18 cellular contexts compared by ENCODE assay signal in genomic region chr1:214192825-214193643, GRCh38.
A peak's percentile ranks its signal among the peaks of the same experiment; 100 is the strongest.
DNase-seq lines count a peak whose midpoint lies in the region; ATAC-seq, FAIRE-seq and TF ChIP-seq lines count a peak whose summit lies in the region.
"Had no signal": no experiment of that assay in that cellular context is flagged by ENCODE, and none has a peak within 500 bp of the region (broad histone marks: within the 10 kb centered on the region; RNA-seq: fewer than 3 reads in every experiment).

No MANE protein-coding gene starts in this region.

- H2AFZ ChIP-seq in endothelial cell of umbilical vein (ENCODE audit: low read depth, low read length), result no peak overlapping the region

- H3K4me3 ChIP-seq in BLaER1, result no peak overlapping the region
- H3K4me3 ChIP-seq in NT2/D1 (ENCODE audit: insufficient read length, low read depth), result no peak overlapping the region
- no peak overlapping the region for H3K4me3 ChIP-seq in endothelial cell of umbilical vein (replicated peaks in 1 of 3; ENCODE audit: insufficient read depth in 1 of 3, low read depth in 1 of 3, low read length in 3 of 3)
- H3K4me3 ChIP-seq: SK-N-MC had no signal

- no peak overlapping the region for H3K27ac ChIP-seq in BLaER1
- no peak overlapping the region for H3K27ac ChIP-seq in endothelial cell of umbilical vein (ENCODE audit: insufficient read depth, low read depth, low read length)
- H3K27ac ChIP-seq: SK-N-MC had no signal

- H3K4me1 ChIP-seq in BLaER1 (peaks cover 28% of the 10 kb centered on the region), NT2/D1 (ENCODE audit: insufficient read depth, insufficient read length) (no peaks in the 10 kb centered on the region), endothelial cell of umbilical vein (ENCODE audit: control insufficient read depth, extremely low read depth, insufficient read depth, low read length) (no peaks in the 10 kb centered on the region)

- H3K36me3 ChIP-seq in BLaER1 (no peaks in the 10 kb centered on the region), NT2/D1 (ENCODE audit: insufficient read depth, insufficient read length, low read length) (no peaks in the 10 kb centered on the region), endothelial cell of umbilical vein (ENCODE audit: control insufficient read depth in 2 of 2, extremely low read depth in 1 of 2, insufficient read depth in 2 of 2, low read length in 2 of 2) (no peaks in the 10 kb centered on the region)

- dilution Hi-C loops in endothelial cell of umbilical vein (cut with MboI; ENCODE audit: extremely low pct_ligation_motif_present, low sequenced_read_pairs), result no loop called here

- H3K9me3 ChIP-seq in BLaER1, result peaks cover 8% of the 10 kb centered on the region; the same call in 1 of the 2 replicates
- peaks cover 6% of the 10 kb centered on the region; the same call in 1 of the 2 replicates for H3K9me3 ChIP-seq in NT2/D1 (ENCODE audit: insufficient read depth, low read length)
- H3K9me3 ChIP-seq in endothelial cell of umbilical vein (replicated peaks; ENCODE audit: control insufficient read depth, insufficient read depth, low read length), result no peaks in the 10 kb centered on the region

- BruUV-seq in endothelial cell of umbilical vein (replicated peaks; lab: Mats Ljungman, UMichigan), result no TSS peak

- peaks cover 10% of the 10 kb centered on the region for H3K27me3 Mint-ChIP-seq in neural crest cell (ENCODE audit: low read depth)

- CTCF ChIA-PET in endothelial cell of umbilical vein (lab: Charles Lee), result no interaction called here

- peak; percentile 47 for FAIRE-seq in endothelial cell of umbilical vein (lab: Jason Lieb, UNC)
- FAIRE-seq: GM18507 had no signal

- H3K27ac Mint-ChIP-seq in neural crest cell (ENCODE audit: unreplicated experiment), result peak overlapping the region; percentile 24
- H3K27ac Mint-ChIP-seq: nephron had no signal

- POLR2A ChIA-PET in endothelial cell of umbilical vein (lab: Charles Lee), result no interaction called here

- peaks cover 24% of the 10 kb centered on the region for H3K4me1 Mint-ChIP-seq in neural crest cell
- H3K4me1 Mint-ChIP-seq: nephron had no signal

- H3K9ac ChIP-seq in BLaER1, result no peak overlapping the region
- no peak overlapping the region for H3K9ac ChIP-seq in NT2/D1 (ENCODE audit: insufficient read length, low read depth)
- H3K9ac ChIP-seq in endothelial cell of umbilical vein (replicated peaks; ENCODE audit: extremely low read depth, insufficient read depth, low read length), result no peak overlapping the region

- H3K4me3 Mint-ChIP-seq in neural crest cell, result no peak overlapping the region
- H3K4me3 Mint-ChIP-seq: nephron had no signal

- peak; percentile 32 for DNase-seq in NT2/D1 (ENCODE audit: low read depth, low spot score)
- no peak for DNase-seq in endothelial cell of umbilical vein (ENCODE audit: low read depth, low spot score)
- no peak for DNase-seq in neural crest cell (ENCODE audit: low read depth, low spot score)
- no peak for DNase-seq in HuH-7.5 (ENCODE audit: low spot score)
- DNase-seq in HCEC 1CT, result no peak
- DNase-seq: activated effector memory CD4-positive, alpha-beta T cell treated with Interleukin-2 at 50 U/mL for 16 hours; central memory CD4-positive, alpha-beta T cell; effector memory CD4-positive, alpha-beta T cell; Kasumi-1; NCI-H1092 treated with DMSO at 0.1 percent for 48 hours; stimulated activated naive CD8-positive, alpha-beta T cell treated with anti-CD3 and anti-CD28 coated beads, Interleukin-15, Interleukin-2, amounts not matched to agents 100 U/mL and 50 U/mL, for 24 hours; T1000 had no signal

- no peaks in the 10 kb centered on the region for H3K9me1 ChIP-seq in endothelial cell of umbilical vein (replicated peaks; ENCODE audit: control insufficient read depth, extremely low read depth, insufficient read depth, low read length)

- H3K4me2 ChIP-seq in BLaER1 (peak overlapping the region; percentile 71), endothelial cell of umbilical vein (ENCODE audit: insufficient read depth, low read length) (no peak overlapping the region)

- H3K27me3 ChIP-seq in BLaER1 (peaks cover 5% of the 10 kb centered on the region; the same call in 1 of the 2 replicates), NT2/D1 (ENCODE audit: insufficient read depth, insufficient read length) (peaks cover 16% of the 10 kb centered on the region), endothelial cell of umbilical vein (ENCODE audit: control insufficient read depth in 2 of 2, insufficient read depth in 2 of 2, low read length in 2 of 2) (peaks cover 14 to 26% of the 10 kb centered on the region in 2 experiments)

- H3K9me3 Mint-ChIP-seq in neural crest cell, result no peaks in the 10 kb centered on the region
- H3K9me3 Mint-ChIP-seq: nephron had no signal

- no peak for TF ChIP-seq CTCF in endothelial cell of umbilical vein (IDR thresholded peaks at IDR 0.05; ENCODE audit: extremely low read depth in 1 of 2, insufficient read depth in 1 of 2, low read depth in 1 of 2, low read length in 2 of 2)
- TF ChIP-seq CTCF in neural crest cell (conservative IDR thresholded peaks at IDR 0.05), result no peak

- intact Hi-C loops in endothelial cell of umbilical vein (cut with micrococcal nuclease), result no loop called here

- H4K20me1 ChIP-seq in BLaER1, result no peaks in the 10 kb centered on the region
- no peaks in the 10 kb centered on the region for H4K20me1 ChIP-seq in endothelial cell of umbilical vein (replicated peaks; ENCODE audit: control insufficient read depth, extremely low read depth, insufficient read depth, low read length)

- TF ChIP-seq POLR2A in endothelial cell of umbilical vein (IDR thresholded peaks at IDR 0.05; ENCODE audit: low read depth, low read length), result no peak

- no peaks in the 10 kb centered on the region for H3K36me3 Mint-ChIP-seq in neural crest cell (ENCODE audit: low read depth)

- H3K79me2 ChIP-seq in endothelial cell of umbilical vein (ENCODE audit: control insufficient read depth, insufficient read depth, low read length), result no peaks in the 10 kb centered on the region

- ATAC-seq in HG03025 (IDR thresholded peaks at IDR 0.05; ENCODE audit: low FRiP score, unreplicated experiment), result no peak
- no peak for ATAC-seq in GM21723 (IDR thresholded peaks at IDR 0.05; ENCODE audit: unreplicated experiment)
- ATAC-seq: stimulated activated naive CD8-positive, alpha-beta T cell treated with anti-CD3 and anti-CD28 coated beads, Interleukin-15, Interleukin-2, amounts not matched to agents 100 U/mL and 50 U/mL, for 24 hours had no signal

TF ChIP-seq in endothelial cell of umbilical vein, 7 proteins besides CTCF, POLR2A, EP300 and RAD21:
- TF ChIP-seq EZH2 (IDR thresholded peaks at IDR 0.05; ENCODE audit: borderline replicate concordance, low read depth, low read length, severe bottlenecking), result no peak
- no peak for TF ChIP-seq FOS (IDR thresholded peaks at IDR 0.05; ENCODE audit: borderline replicate concordance, insufficient read depth, low read length)
- TF ChIP-seq MAX (IDR thresholded peaks at IDR 0.05; ENCODE audit: insufficient read depth, insufficient read length), result no peak
- no peak for TF ChIP-seq JUN (IDR thresholded peaks at IDR 0.05; ENCODE audit: borderline replicate concordance, insufficient read depth, insufficient read length, low read depth)
- no peak for TF ChIP-seq POLR2AphosphoS5 (IDR thresholded peaks at IDR 0.05; ENCODE audit: insufficient read depth, low read depth, low read length)
- no peak for TF ChIP-seq GATA2 (IDR thresholded peaks at IDR 0.05; ENCODE audit: insufficient read depth, insufficient read length, low read depth, low read length)
- TF ChIP-seq MYC (IDR thresholded peaks at IDR 0.05; ENCODE audit: low read depth, low read length), result no peak
